Comparison of ENCODE assay signal across 7 cellular contexts in genomic region chr6:32577493-32577892, GRCh38. TPM values are rescaled to one million over a fixed set of nuclear protein-coding genes. Genes with fewer than 3 reads are reported as not detected.
"Had no signal": no experiment of that assay in that cellular context is flagged by ENCODE, and none has a peak within 500 bp of the region (broad histone marks: within the 10 kb centered on the region; RNA-seq: fewer than 3 reads in every experiment).

No MANE protein-coding gene starts in this region.

RNA-seq across cellular contexts. Expression of gene HLA-DRB1, which starts 12.2 kb away (rescaled TPM):
- total RNA-seq: osteocyte, pulmonary artery endothelial cell had no signal

RNA-seq across cellular contexts. Expression of gene HLA-DRB5, which starts 47.4 kb away (rescaled TPM):
- total RNA-seq: neural crest cell, osteocyte, prostate gland, pulmonary artery endothelial cell, temporal lobe had no signal
- polyA plus RNA-seq: pancreas had no signal

RNA-seq across cellular contexts. Expression of gene HLA-DQA1, which starts 59.7 kb away (rescaled TPM):
- total RNA-seq: neural crest cell, osteocyte, pulmonary artery endothelial cell had no signal
- polyA plus RNA-seq: smooth muscle cell had no signal
